Comparison of ENCODE assay signal across 10 cellular contexts in genomic region chr2:65349863-65350262, GRCh38.
A peak's percentile ranks its signal among the peaks of the same experiment; 100 is the strongest.
DNase-seq lines count a peak whose midpoint lies in the region; ATAC-seq and TF ChIP-seq lines count a peak whose summit lies in the region.
"Had no signal": no experiment of that assay in that cellular context is flagged by ENCODE, and none has a peak within 500 bp of the region (broad histone marks: within the 10 kb centered on the region; RNA-seq: fewer than 3 reads in every experiment).

No MANE protein-coding gene starts in this region.

- 44 to 49% methylated on average over 4 of the region's 4 CpGs for WGBS in testis, 2 donors
- 23% methylated on average over 4 of the region's 4 CpGs for WGBS in esophagus squamous epithelium, 2 donors

- H3K4me3 ChIP-seq in testis = no peak overlapping the region
- no peak overlapping the region for H3K4me3 ChIP-seq in esophagus squamous epithelium
- H3K4me3 ChIP-seq: thoracic aorta had no signal

- ATAC-seq in GM18867 (IDR thresholded peaks at IDR 0.05; ENCODE audit: unreplicated experiment) = no peak

- peaks cover 26% of the 10 kb centered on the region for H3K4me1 Mint-ChIP-seq in activated T-helper 1 cell treated with anti-CD3 and anti-CD28 coated beads, Interleukin-12 subunit alpha, Interleukin-12 subunit beta, Interleukin-2, Interleukin-4 antibody, amounts not matched to agents 30 ng/mL and 10 ng/mL and 1 ng/mL, durations not matched to agents 14 hours and 24 hours and 36 hours (ENCODE audit: low read depth)

- peaks cover 7% of the 10 kb centered on the region for H3K36me3 Mint-ChIP-seq in activated T-helper 1 cell treated with anti-CD3 and anti-CD28 coated beads, Interleukin-12 subunit alpha, Interleukin-12 subunit beta, Interleukin-2, Interleukin-4 antibody, amounts not matched to agents 30 ng/mL and 10 ng/mL and 1 ng/mL, durations not matched to agents 14 hours and 24 hours and 36 hours (ENCODE audit: low read depth)

- H3K9me3 ChIP-seq in KOPT-K1 (ENCODE audit: insufficient read depth, low read length, poor library complexity, severe bottlenecking) (no peaks in the 10 kb centered on the region), testis (no peaks in the 10 kb centered on the region), esophagus squamous epithelium (no peaks in the 10 kb centered on the region)
- H3K9me3 ChIP-seq: thoracic aorta had no signal

- H3K36me3 ChIP-seq in KOPT-K1 (ENCODE audit: insufficient read depth, low read length) = no peaks in the 10 kb centered on the region
- H3K36me3 ChIP-seq in testis (ENCODE audit: low read depth, missing control alignments) = no peaks in the 10 kb centered on the region
- H3K36me3 ChIP-seq in esophagus squamous epithelium = no peaks in the 10 kb centered on the region
- H3K36me3 ChIP-seq: thoracic aorta had no signal

- no peak overlapping the region for H3K27ac Mint-ChIP-seq in activated T-helper 1 cell treated with anti-CD3 and anti-CD28 coated beads, Interleukin-12 subunit alpha, Interleukin-12 subunit beta, Interleukin-2, Interleukin-4 antibody, amounts not matched to agents 30 ng/mL and 10 ng/mL and 1 ng/mL, durations not matched to agents 14 hours and 24 hours and 36 hours
- H3K27ac Mint-ChIP-seq: activated T-cell treated with anti-CD3 and anti-CD28 coated beads, Interleukin-2, amount 50 U/mL, for 24 hours had no signal

- peaks cover 2% of the 10 kb centered on the region for H3K27me3 Mint-ChIP-seq in activated T-helper 1 cell treated with anti-CD3 and anti-CD28 coated beads, Interleukin-12 subunit alpha, Interleukin-12 subunit beta, Interleukin-2, Interleukin-4 antibody, amounts not matched to agents 30 ng/mL and 10 ng/mL and 1 ng/mL, durations not matched to agents 14 hours and 24 hours and 36 hours (ENCODE audit: insufficient read depth)
- H3K27me3 Mint-ChIP-seq: activated T-cell treated with anti-CD3 and anti-CD28 coated beads, Interleukin-2, amount 50 U/mL, for 24 hours had no signal

- TF ChIP-seq CTCF in testis (IDR thresholded peaks at IDR 0.05) (no peak), esophagus squamous epithelium (IDR thresholded peaks at IDR 0.05) (no peak)

- intact Hi-C loops in testis (cut with DNase I; ENCODE audit: low total_unique reads) (no loop called here), esophagus squamous epithelium (cut with DNase I) (no loop called here)
- intact Hi-C loops in activated T-helper 1 cell treated with anti-CD3 and anti-CD28 coated beads, Interleukin-12 subunit alpha, Interleukin-12 subunit beta, Interleukin-2, Interleukin-4 antibody, amounts not matched to agents 30 ng/mL and 10 ng/mL and 1 ng/mL, durations not matched to agents 14 hours and 24 hours and 36 hours (cut with micrococcal nuclease) = no loop called here

- H3K27ac ChIP-seq in KOPT-K1 (ENCODE audit: low read depth, low read length, poor library complexity, severe bottlenecking) = peak overlapping the region; percentile 28
- H3K27ac ChIP-seq in testis = no peak overlapping the region
- H3K27ac ChIP-seq in esophagus squamous epithelium = peak overlapping the region in 1 of 4 donors; percentile 34

- H3K4me3 Mint-ChIP-seq in activated T-helper 1 cell treated with anti-CD3 and anti-CD28 coated beads, Interleukin-12 subunit alpha, Interleukin-12 subunit beta, Interleukin-2, Interleukin-4 antibody, amounts not matched to agents 30 ng/mL and 10 ng/mL and 1 ng/mL, durations not matched to agents 14 hours and 24 hours and 36 hours = no peak overlapping the region
- H3K4me3 Mint-ChIP-seq: activated T-cell treated with anti-CD3 and anti-CD28 coated beads, Interleukin-2, amount 50 U/mL, for 24 hours had no signal

- no peaks in the 10 kb centered on the region for H3K9me3 Mint-ChIP-seq in activated T-helper 1 cell treated with anti-CD3 and anti-CD28 coated beads, Interleukin-12 subunit alpha, Interleukin-12 subunit beta, Interleukin-2, Interleukin-4 antibody, amounts not matched to agents 30 ng/mL and 10 ng/mL and 1 ng/mL, durations not matched to agents 14 hours and 24 hours and 36 hours
- H3K9me3 Mint-ChIP-seq: activated T-cell treated with anti-CD3 and anti-CD28 coated beads, Interleukin-2, amount 50 U/mL, for 24 hours had no signal

- TF ChIP-seq POLR2A in testis (IDR thresholded peaks at IDR 0.05) = no peak
- TF ChIP-seq POLR2A in esophagus squamous epithelium (IDR thresholded peaks at IDR 0.05) = no peak

- in situ Hi-C loops in G401 (cut with HindIII; ENCODE audit: low sequenced_read_pairs) = no loop called here

- H3K27me3 ChIP-seq in testis (no peaks in the 10 kb centered on the region), esophagus squamous epithelium (no peaks in the 10 kb centered on the region)

- DNase-seq in RPMI8226 = peak; percentile 15
- peak; percentile 59 for DNase-seq in fibroblast of the conjunctiva (ENCODE audit: low read depth)
- peak; percentile 62 for DNase-seq in testis
- DNase-seq in G401 (ENCODE audit: low spot score) = no peak
- DNase-seq in activated T-helper 1 cell treated with anti-CD3 and anti-CD28 coated beads, Interleukin-12 subunit alpha, Interleukin-12 subunit beta, Interleukin-2, Interleukin-4 antibody, amounts not matched to agents 30 ng/mL and 10 ng/mL and 1 ng/mL, durations not matched to agents 14 hours and 24 hours and 36 hours (ENCODE audit: low spot score) = no peak
- no peak for DNase-seq in esophagus squamous epithelium (lab: John Stamatoyannopoulos, UW)
- DNase-seq: activated T-cell treated with anti-CD3 and anti-CD28 coated beads, Interleukin-2, amount 50 U/mL, for 24 hours had no signal

- H3K4me1 ChIP-seq in testis (peaks cover 26% of the 10 kb centered on the region), esophagus squamous epithelium (peaks cover 7 to 46% (median 11%) of the 10 kb centered on the region in 3 donors)

Comparison
In these comparisons a context has a peak if more than half of its experiments do, and no peak if none do; other contexts are left out.
1. DNase-seq: peak in RPMI8226 (single experiment), fibroblast of the conjunctiva (single experiment) and testis (single experiment); none in G401 (single experiment), activated T-helper 1 cell treated with anti-CD3 and anti-CD28 coated beads, Interleukin-12 subunit alpha, Interleukin-12 subunit beta, Interleukin-2, Interleukin-4 antibody, amounts not matched to agents 30 ng/mL and 10 ng/mL and 1 ng/mL, durations not matched to agents 14 hours and 24 hours and 36 hours (single experiment) and esophagus squamous epithelium (single experiment).